ENCODE assay signal across 17 cellular contexts in the genomic region with DNA sequence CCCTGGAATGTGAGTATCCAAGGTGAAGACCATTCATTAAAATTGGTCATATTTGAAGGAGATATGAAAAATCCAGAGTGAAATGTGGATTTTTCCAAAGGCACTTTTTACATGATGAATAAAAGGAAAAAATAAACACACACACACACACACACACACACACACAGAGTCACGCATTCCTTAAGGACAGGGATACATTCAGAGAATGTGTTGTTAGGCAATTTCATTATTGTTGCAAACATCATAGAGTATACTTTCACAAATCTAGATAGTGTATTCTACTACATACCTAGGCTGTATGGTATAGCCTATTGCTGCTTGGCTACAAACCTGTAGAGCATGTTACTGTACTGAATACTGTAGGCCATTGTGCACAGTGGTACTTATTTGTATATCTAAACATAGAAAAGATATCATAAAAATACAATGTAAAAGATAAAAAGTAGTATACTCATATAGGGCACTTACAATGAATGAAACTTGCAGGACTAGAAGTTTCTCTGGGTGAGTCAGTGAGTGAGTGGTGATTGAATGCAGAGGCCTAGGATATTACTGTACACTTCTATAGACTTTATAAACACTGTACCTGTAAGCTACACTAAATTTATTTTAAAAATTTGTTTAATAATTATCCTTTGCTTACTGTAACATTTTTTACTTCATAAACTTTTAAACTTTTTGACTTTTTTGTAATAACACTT.
"Had no signal": no experiment of that assay in that cellular context is flagged by ENCODE, and none has a peak within 500 bp of the region (broad histone marks: within the 10 kb centered on the region; RNA-seq: fewer than 3 reads in every experiment).

No MANE protein-coding gene starts in this region.

- H3K27ac Mint-ChIP-seq: activated CD4-positive, alpha-beta T cell treated with anti-CD3 and anti-CD28 coated beads, Interleukin-2, amount 10 ng/mL, durations not matched to agents 7 days and 5 days; activated naive CD8-positive, alpha-beta T cell; naive thymus-derived CD8-positive, alpha-beta T cell; stimulated activated memory B cell treated with anti-CD40 and anti-IgM and Interleukin-4, amounts not matched to agents 10 μg/mL and 1 μg/mL and 100 μg/mL, for 72 hours; T-helper 17 cell; WTC11 had no signal

- H3K4me3 Mint-ChIP-seq: activated CD4-positive, alpha-beta T cell treated with anti-CD3 and anti-CD28 coated beads, Interleukin-2, amount 10 ng/mL, durations not matched to agents 7 days and 5 days; activated naive CD8-positive, alpha-beta T cell; naive thymus-derived CD8-positive, alpha-beta T cell; stimulated activated memory B cell treated with anti-CD40 and anti-IgM and Interleukin-4, amounts not matched to agents 10 μg/mL and 1 μg/mL and 100 μg/mL, for 72 hours; T-helper 17 cell; WTC11 had no signal

- DNase-seq: activated CD4-positive, alpha-beta T cell treated with anti-CD3 and anti-CD28 coated beads, Interleukin-2, amount 10 ng/mL, durations not matched to agents 7 days and 5 days; activated CD8-positive, alpha-beta memory T cell treated with anti-CD3 and anti-CD28 coated beads for 24 hours; activated effector memory CD4-positive, alpha-beta T cell treated with Interleukin-2 at 50 U/mL for 16 hours; caudate nucleus; effector CD4-positive, alpha-beta T cell; hippocampal formation; lower lobe of right lung; naive thymus-derived CD8-positive, alpha-beta T cell; right cardiac atrium; substantia nigra; T-helper 17 cell; upper lobe of left lung had no signal

- H3K4me1 Mint-ChIP-seq: activated CD4-positive, alpha-beta T cell treated with anti-CD3 and anti-CD28 coated beads, Interleukin-2, amount 10 ng/mL, durations not matched to agents 7 days and 5 days; T-helper 17 cell had no signal

- ATAC-seq: lower lobe of right lung; naive thymus-derived CD8-positive, alpha-beta T cell; right cardiac atrium; stimulated activated memory B cell treated with anti-CD40 and anti-IgM and Interleukin-4, amounts not matched to agents 10 μg/mL and 1 μg/mL and 100 μg/mL, for 72 hours; T-helper 17 cell; WTC11 had no signal

- H3K27me3 Mint-ChIP-seq: activated CD4-positive, alpha-beta T cell treated with anti-CD3 and anti-CD28 coated beads, Interleukin-2, amount 10 ng/mL, durations not matched to agents 7 days and 5 days; activated naive CD8-positive, alpha-beta T cell; naive thymus-derived CD8-positive, alpha-beta T cell; stimulated activated memory B cell treated with anti-CD40 and anti-IgM and Interleukin-4, amounts not matched to agents 10 μg/mL and 1 μg/mL and 100 μg/mL, for 72 hours; T-helper 17 cell had no signal

- H3K27me3 ChIP-seq: ascending aorta, upper lobe of left lung had no signal

- H3K4me3 ChIP-seq: ascending aorta, coronary artery, lower lobe of right lung, upper lobe of left lung had no signal

- H3K4me1 ChIP-seq: lower lobe of right lung, upper lobe of left lung had no signal

- H3K9me3 ChIP-seq: ascending aorta, lower lobe of right lung, upper lobe of left lung had no signal

- H3K27ac ChIP-seq: ascending aorta, coronary artery, lower lobe of right lung, upper lobe of left lung had no signal

- H3K36me3 ChIP-seq: ascending aorta, lower lobe of right lung, upper lobe of left lung had no signal
